ENCODE assay signal across 24 cellular contexts in the genomic region with DNA sequence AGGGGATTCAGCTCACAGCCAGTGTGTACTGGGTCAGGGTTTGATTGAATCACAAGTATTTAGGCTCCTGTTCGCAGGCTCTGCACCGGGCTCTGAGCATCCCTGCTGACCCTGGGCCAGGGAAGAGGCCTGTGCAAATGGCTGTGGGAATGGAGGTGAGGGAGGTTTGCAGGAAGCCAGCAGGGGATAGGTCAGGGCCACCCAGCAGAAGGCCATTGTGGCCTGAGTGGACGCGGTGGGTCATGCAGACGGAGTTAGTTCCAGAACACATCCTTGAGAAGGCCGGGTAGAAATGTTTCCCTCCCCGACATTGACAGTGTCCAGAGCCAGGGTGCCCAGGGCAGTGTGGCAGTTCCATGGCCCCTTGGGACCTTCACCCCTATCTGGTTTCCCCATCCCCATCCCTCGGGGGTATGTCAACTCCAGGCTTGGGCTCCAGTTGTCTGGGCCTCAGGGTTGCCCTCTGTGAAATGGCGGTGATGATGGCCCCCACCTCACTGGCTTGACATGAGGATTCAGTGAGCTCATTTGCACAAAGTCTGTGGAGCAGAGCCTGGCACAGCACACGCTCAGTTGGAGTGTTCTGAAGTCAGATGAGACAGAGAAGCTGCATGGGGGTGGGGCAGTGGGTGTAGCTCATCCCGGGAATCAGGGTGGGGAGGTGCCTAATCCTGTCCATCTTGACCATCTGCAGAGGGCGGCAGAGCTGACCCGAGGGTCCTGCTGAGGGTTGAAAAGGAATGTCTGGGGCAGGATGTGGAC.
DNase-seq lines count a peak whose midpoint lies in the region; ATAC-seq and TF ChIP-seq lines count a peak whose summit lies in the region.
"Had no signal": no experiment of that assay in that cellular context is flagged by ENCODE, and none has a peak within 500 bp of the region (broad histone marks: within the 10 kb centered on the region; RNA-seq: fewer than 3 reads in every experiment).

No MANE protein-coding gene starts in this region.

- H3K4me3 Mint-ChIP-seq in H9 (no peak overlapping the region), glutamatergic neuron (ENCODE audit: unreplicated experiment) (no peak overlapping the region)
- H3K4me3 Mint-ChIP-seq: CD4-positive, CD25-positive, alpha-beta regulatory T cell had no signal

- H4K5ac ChIP-seq in H9 (ENCODE audit: insufficient read length, low read depth, low read length) = no peak overlapping the region

- H3K36me3 Mint-ChIP-seq in H9 (ENCODE audit: insufficient read depth in 1 of 3, low read depth in 3 of 3) (peaks cover 6 to 23% (median 18%) of the 10 kb centered on the region in 3 experiments), glutamatergic neuron (ENCODE audit: unreplicated experiment) (peaks cover 5% of the 10 kb centered on the region)
- H3K36me3 Mint-ChIP-seq: CD4-positive, CD25-positive, alpha-beta regulatory T cell had no signal

- no peak overlapping the region for H3K18ac ChIP-seq in H9 (ENCODE audit: insufficient read length, low read depth, low read length)

- H3K4me1 ChIP-seq in H9 (ENCODE audit: insufficient read depth, low read length) (no peaks in the 10 kb centered on the region), Peyer's patch (no peaks in the 10 kb centered on the region)
- H3K4me1 ChIP-seq: tibial nerve had no signal

- H2BK15ac ChIP-seq in H9 (ENCODE audit: low read depth, low read length) = no peak overlapping the region

- no peak overlapping the region for H2AFZ ChIP-seq in H9 (ENCODE audit: low read length)

- H3K27me3 ChIP-seq in H9 (ENCODE audit: insufficient read depth, low read length) (no peaks in the 10 kb centered on the region), Peyer's patch (no peaks in the 10 kb centered on the region)
- H3K27me3 ChIP-seq: brain microvascular endothelial cell, tibial nerve had no signal

- H3K9me3 ChIP-seq in H9 (ENCODE audit: control insufficient read depth, low read depth, low read length) (no peaks in the 10 kb centered on the region), Peyer's patch (no peaks in the 10 kb centered on the region)
- H3K9me3 ChIP-seq: tibial nerve had no signal

- H2BK12ac ChIP-seq in H9 (ENCODE audit: insufficient read length, low read depth, low read length) = no peak overlapping the region

- H2BK20ac ChIP-seq in H9 (ENCODE audit: low read depth, low read length, poor library complexity, severe bottlenecking) = no peak overlapping the region

- H3K14ac ChIP-seq in H9 (ENCODE audit: insufficient read depth, low read length) = no peak overlapping the region

- no peak overlapping the region for H2BK5ac ChIP-seq in H9 (ENCODE audit: insufficient read length, low read length)

- TF ChIP-seq POLR2A in Peyer's patch (IDR thresholded peaks at IDR 0.05) = no peak

- H3K27ac Mint-ChIP-seq in H9 (peak overlapping the region in 2 of 3 experiments; percentile 18 to 93; a peak in 2 of 7 replicates), glutamatergic neuron (ENCODE audit: unreplicated experiment) (no peak overlapping the region)
- H3K27ac Mint-ChIP-seq: CD4-positive, CD25-positive, alpha-beta regulatory T cell had no signal

- H3K4me1 Mint-ChIP-seq in H9 (peaks cover 4 to 5% of the 10 kb centered on the region in 2 experiments; a peak in 2 of 4 replicates), glutamatergic neuron (ENCODE audit: low read depth, unreplicated experiment) (no peaks in the 10 kb centered on the region)
- H3K4me1 Mint-ChIP-seq: CD4-positive, CD25-positive, alpha-beta regulatory T cell had no signal

- H2BK120ac ChIP-seq in H9 (ENCODE audit: low read depth, low read length, poor library complexity, severe bottlenecking) = no peak overlapping the region

- no peak overlapping the region for H2AK5ac ChIP-seq in H9 (ENCODE audit: insufficient read length, low read length)

- H3K4ac ChIP-seq in H9 (ENCODE audit: low read depth, low read length) = no peak overlapping the region

- WGBS in H9 (ENCODE audit: extremely low coverage, insufficient read length, low lambda C conversion rate) = no CpG with 5 or more reads among the region's 13 CpGs

- H3K9me3 Mint-ChIP-seq in H9 (no peaks in the 10 kb centered on the region), glutamatergic neuron (ENCODE audit: unreplicated experiment) (peaks cover 2% of the 10 kb centered on the region)

- no peaks in the 10 kb centered on the region for H3K79me2 ChIP-seq in H9 (ENCODE audit: insufficient read depth, low read length)

- H3K27ac ChIP-seq in H9 (ENCODE audit: insufficient read length, low read depth, low read length) (no peak overlapping the region), Peyer's patch (no peak overlapping the region)
- H3K27ac ChIP-seq: brain microvascular endothelial cell, tibial nerve had no signal

- TF ChIP-seq CTCF in H9 (conservative IDR thresholded peaks at IDR 0.05) (no peak), Peyer's patch (IDR thresholded peaks at IDR 0.05) (no peak), glutamatergic neuron (IDR thresholded peaks at IDR 0.05; ENCODE audit: partially characterized antibody, unreplicated experiment) (no peak)

- H3K36me3 ChIP-seq in Peyer's patch = no peaks in the 10 kb centered on the region
- H3K36me3 ChIP-seq: brain microvascular endothelial cell, tibial nerve had no signal

- intact Hi-C loops in sciatic nerve (cut with DNase I) = no loop called here

- H3K79me1 ChIP-seq in H9 (ENCODE audit: insufficient read depth, low read depth, low read length, poor library complexity, severe bottlenecking) = no peaks in the 10 kb centered on the region

- H3K27me3 Mint-ChIP-seq in H9 (ENCODE audit: low read depth) = no peaks in the 10 kb centered on the region
- peaks cover 2% of the 10 kb centered on the region for H3K27me3 Mint-ChIP-seq in glutamatergic neuron (ENCODE audit: unreplicated experiment)

- ATAC-seq in sciatic nerve = no peak
- ATAC-seq: SK-N-SH treated with all-trans-retinoic acid at 6 μM for 48 hours had no signal

- H4K20me1 ChIP-seq in H9 (ENCODE audit: control insufficient read depth, insufficient read depth, insufficient read length) = peaks cover 3% of the 10 kb centered on the region

- H3K23me2 ChIP-seq in H9 (ENCODE audit: insufficient read length, low read depth, low read length, poor library complexity, severe bottlenecking) = no peaks in the 10 kb centered on the region

- H3K4me3 ChIP-seq in Peyer's patch = no peak overlapping the region
- H3K4me3 ChIP-seq: tibial nerve had no signal

- no peak overlapping the region for H4K91ac ChIP-seq in H9 (ENCODE audit: insufficient read length, low read depth, low read length)

- H3K4me2 ChIP-seq in H9 (ENCODE audit: insufficient read depth, insufficient read length, low read length) = no peak overlapping the region

- no peak overlapping the region for H3T11ph ChIP-seq in H9 (ENCODE audit: low read length)

- H3K56ac ChIP-seq in H9 (ENCODE audit: insufficient read length, low read depth, low read length) = no peak overlapping the region

- DNase-seq in H9 (peak; percentile 20), Peyer's patch (peak; percentile 3 to 38 (median 28)), globus pallidus (ENCODE audit: low spot score) (peak; percentile 41), sciatic nerve (ENCODE audit: low spot score) (peak; percentile 42), glutamatergic neuron (no peak), EL (no peak), NCI-H1436 treated with DMSO at 0.1 percent for 48 hours (lab: John Stamatoyannopoulos, UW) (no peak)
- DNase-seq: activated CD4-positive, alpha-beta T cell treated with anti-CD3 and anti-CD28 coated beads for 48 hours; activated gamma-delta T cell treated with Interleukin-2 at 50 U/mL for 16 hours; brain microvascular endothelial cell; CD4-positive, CD25-positive, alpha-beta regulatory T cell; cortex of kidney; H7; kidney glomerular epithelial cell; NCI-H1105 treated with DMSO at 0.1 percent for 48 hours; NCI-H2081 treated with DMSO at 0.1 percent for 48 hours; NCI-H345; NCI-H774; retina; stimulated activated CD4-positive, alpha-beta T cell treated with anti-CD3 and anti-CD28 coated beads, Interleukin-4, amount 100 ng/mL, for 1 hour; stimulated activated naive CD4-positive, alpha-beta T cell treated with Interleukin-2 at 50 U/mL for 16 hours; T-helper 2 cell had no signal

- H3K9ac ChIP-seq in H9 (ENCODE audit: extremely low read depth, insufficient read length, low read length) = no peak overlapping the region

- no peak overlapping the region for H3K23ac ChIP-seq in H9 (ENCODE audit: insufficient read length, low read depth, low read length)

- no peak overlapping the region for H4K8ac ChIP-seq in H9 (replicated peaks; ENCODE audit: insufficient read length, low read depth, low read length)

Comparison
In these comparisons a context has a peak if more than half of its experiments do, and no peak if none do; other contexts are left out.
1. DNase-seq: peak in H9 (single experiment), Peyer's patch (3 of 3), globus pallidus (single experiment) and sciatic nerve (single experiment); none in glutamatergic neuron (single experiment), EL (single experiment) and NCI-H1436 treated with DMSO at 0.1 percent for 48 hours (single experiment).